In the genomic region with DNA sequence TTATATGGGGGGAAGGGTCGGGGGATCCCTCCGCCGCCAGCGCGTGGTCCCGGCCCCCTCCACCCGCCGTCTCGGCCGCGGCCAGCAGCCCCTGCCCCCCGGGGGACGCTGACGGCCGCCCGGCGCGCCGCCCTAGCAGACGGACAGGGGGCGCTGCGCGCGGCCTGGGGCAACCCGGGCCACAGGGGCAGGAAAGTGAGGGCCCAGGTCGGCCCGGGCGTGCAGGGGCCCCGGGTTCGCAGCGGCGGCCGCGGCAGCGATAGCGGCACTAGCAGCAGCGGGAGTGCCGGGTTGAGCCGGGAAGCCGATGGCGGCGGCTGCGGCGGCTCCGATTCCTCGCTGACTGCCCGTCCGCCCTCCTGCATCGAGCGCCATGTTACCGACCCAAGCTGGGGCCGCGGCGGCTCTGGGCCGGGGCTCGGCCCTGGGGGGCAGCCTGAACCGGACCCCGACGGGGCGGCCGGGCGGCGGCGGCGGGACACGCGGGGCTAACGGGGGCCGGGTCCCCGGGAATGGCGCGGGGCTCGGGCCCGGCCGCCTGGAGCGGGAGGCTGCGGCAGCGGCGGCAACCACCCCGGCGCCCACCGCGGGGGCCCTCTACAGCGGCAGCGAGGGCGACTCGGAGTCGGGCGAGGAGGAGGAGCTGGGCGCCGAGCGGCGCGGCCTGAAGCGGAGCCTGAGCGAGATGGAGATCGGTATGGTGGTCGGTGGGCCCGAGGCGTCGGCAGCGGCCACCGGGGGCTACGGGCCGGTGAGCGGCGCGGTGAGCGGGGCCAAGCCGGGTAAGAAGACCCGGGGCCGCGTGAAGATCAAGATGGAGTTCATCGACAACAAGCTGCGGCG, we compare ENCODE assay signal across 1 cellular context.
TF ChIP-seq lines count a peak whose summit lies in the region.

No MANE protein-coding gene starts in this region.

TF ChIP-seq in K562, 482 proteins besides CTCF, POLR2A, EP300 and RAD21 (continued from another document and continues in another):
- TF ChIP-seq, protein P1, sequence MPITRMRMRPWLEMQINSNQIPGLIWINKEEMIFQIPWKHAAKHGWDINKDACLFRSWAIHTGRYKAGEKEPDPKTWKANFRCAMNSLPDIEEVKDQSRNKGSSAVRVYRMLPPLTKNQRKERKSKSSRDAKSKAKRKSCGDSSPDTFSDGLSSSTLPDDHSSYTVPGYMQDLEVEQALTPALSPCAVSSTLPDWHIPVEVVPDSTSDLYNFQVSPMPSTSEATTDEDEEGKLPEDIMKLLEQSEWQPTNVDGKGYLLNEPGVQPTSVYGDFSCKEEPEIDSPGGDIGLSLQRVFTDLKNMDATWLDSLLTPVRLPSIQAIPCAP (CRISPR knock-in tag; IDR thresholded peaks at IDR 0.05; ENCODE audit: borderline replicate concordance): no peak
- no peak for TF ChIP-seq ZNF224 (CRISPR knock-in tag; IDR thresholded peaks at IDR 0.05)
- TF ChIP-seq FOS (IDR thresholded peaks at IDR 0.05; ENCODE audit: extremely low read depth, insufficient read length): no peak
- peak; percentile 79 to 98; a peak in 3 of 4 replicates for TF ChIP-seq MAZ (CRISPR knock-in tag; conservative IDR thresholded peaks at IDR 0.05 in 1 of 2, IDR thresholded peaks at IDR 0.05 in 1 of 2)
- no peak for TF ChIP-seq SREBF2 (CRISPR knock-in tag; IDR thresholded peaks at IDR 0.05)
- TF ChIP-seq SETDB1 (IDR thresholded peaks at IDR 0.05; ENCODE audit: low read length): no peak
- TF ChIP-seq, protein P2, sequence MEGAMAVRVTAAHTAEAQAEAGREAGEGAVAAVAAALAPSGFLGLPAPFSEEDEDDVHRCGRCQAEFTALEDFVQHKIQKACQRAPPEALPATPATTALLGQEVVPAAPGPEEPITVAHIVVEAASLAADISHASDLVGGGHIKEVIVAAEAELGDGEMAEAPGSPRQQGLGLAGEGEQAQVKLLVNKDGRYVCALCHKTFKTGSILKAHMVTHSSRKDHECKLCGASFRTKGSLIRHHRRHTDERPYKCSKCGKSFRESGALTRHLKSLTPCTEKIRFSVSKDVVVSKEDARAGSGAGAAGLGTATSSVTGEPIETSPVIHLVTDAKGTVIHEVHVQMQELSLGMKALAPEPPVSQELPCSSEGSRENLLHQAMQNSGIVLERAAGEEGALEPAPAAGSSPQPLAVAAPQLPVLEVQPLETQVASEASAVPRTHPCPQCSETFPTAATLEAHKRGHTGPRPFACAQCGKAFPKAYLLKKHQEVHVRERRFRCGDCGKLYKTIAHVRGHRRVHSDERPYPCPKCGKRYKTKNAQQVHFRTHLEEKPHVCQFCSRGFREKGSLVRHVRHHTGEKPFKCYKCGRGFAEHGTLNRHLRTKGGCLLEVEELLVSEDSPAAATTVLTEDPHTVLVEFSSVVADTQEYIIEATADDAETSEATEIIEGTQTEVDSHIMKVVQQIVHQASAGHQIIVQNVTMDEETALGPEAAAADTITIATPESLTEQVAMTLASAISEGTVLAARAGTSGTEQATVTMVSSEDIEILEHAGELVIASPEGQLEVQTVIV (CRISPR knock-in tag; IDR thresholded peaks at IDR 0.05; ENCODE audit: borderline replicate concordance): no peak
- TF ChIP-seq GTF2F1 (IDR thresholded peaks at IDR 0.05; ENCODE audit: low read depth, low read length): no peak
- TF ChIP-seq ETV6 (IDR thresholded peaks at IDR 0.05; ENCODE audit: borderline replicate concordance in 1 of 2, low read depth in 2 of 2, low read length in 1 of 2): no peak
- TF ChIP-seq ETV6 (CRISPR knock-in tag; IDR thresholded peaks at IDR 0.05; ENCODE audit: borderline replicate concordance): peak; percentile 40; the same call in 1 of the 2 replicates
- no peak; a peak in 1 of 4 replicates for TF ChIP-seq TEAD1 (CRISPR knock-in tag; IDR thresholded peaks at IDR 0.05)
- no peak for TF ChIP-seq ZNF3 (CRISPR knock-in tag; IDR thresholded peaks at IDR 0.05)
- no peak for TF ChIP-seq CREBBP (IDR thresholded peaks at IDR 0.05; ENCODE audit: low read depth, low read length)
- peak; percentile 92 for TF ChIP-seq PCBP1 (IDR thresholded peaks at IDR 0.05; ENCODE audit: low read depth, low read length, poor library complexity, severe bottlenecking)
- TF ChIP-seq, protein P3, sequence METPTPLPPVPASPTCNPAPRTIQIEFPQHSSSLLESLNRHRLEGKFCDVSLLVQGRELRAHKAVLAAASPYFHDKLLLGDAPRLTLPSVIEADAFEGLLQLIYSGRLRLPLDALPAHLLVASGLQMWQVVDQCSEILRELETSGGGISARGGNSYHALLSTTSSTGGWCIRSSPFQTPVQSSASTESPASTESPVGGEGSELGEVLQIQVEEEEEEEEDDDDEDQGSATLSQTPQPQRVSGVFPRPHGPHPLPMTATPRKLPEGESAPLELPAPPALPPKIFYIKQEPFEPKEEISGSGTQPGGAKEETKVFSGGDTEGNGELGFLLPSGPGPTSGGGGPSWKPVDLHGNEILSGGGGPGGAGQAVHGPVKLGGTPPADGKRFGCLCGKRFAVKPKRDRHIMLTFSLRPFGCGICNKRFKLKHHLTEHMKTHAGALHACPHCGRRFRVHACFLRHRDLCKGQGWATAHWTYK (CRISPR knock-in tag; IDR thresholded peaks at IDR 0.05): peak; percentile 81; the same call in 1 of the 2 replicates
- TF ChIP-seq SREBF1 (IDR thresholded peaks at IDR 0.05; ENCODE audit: borderline replicate concordance, low read depth, low read length): no peak
- no peak for TF ChIP-seq NR2C1 (IDR thresholded peaks at IDR 0.05)
- TF ChIP-seq NR2C1 (tag; IDR thresholded peaks at IDR 0.05): no peak
- TF ChIP-seq CCNT2 (IDR thresholded peaks at IDR 0.05; ENCODE audit: borderline replicate concordance, extremely low read depth, insufficient read length, low read depth, low read length): peak; percentile 95
- TF ChIP-seq CBFB (CRISPR knock-in tag; IDR thresholded peaks at IDR 0.05): no peak
- no peak for TF ChIP-seq ARID2 (IDR thresholded peaks at IDR 0.05)
- TF ChIP-seq HNRNPK (IDR thresholded peaks at IDR 0.05; ENCODE audit: low read depth, low read length, poor library complexity, severe bottlenecking): no peak
- peak; percentile 75; the same call in 1 of the 2 replicates for TF ChIP-seq ZNF76 (CRISPR knock-in tag; IDR thresholded peaks at IDR 0.05; ENCODE audit: borderline replicate concordance)
- TF ChIP-seq, protein P4, sequence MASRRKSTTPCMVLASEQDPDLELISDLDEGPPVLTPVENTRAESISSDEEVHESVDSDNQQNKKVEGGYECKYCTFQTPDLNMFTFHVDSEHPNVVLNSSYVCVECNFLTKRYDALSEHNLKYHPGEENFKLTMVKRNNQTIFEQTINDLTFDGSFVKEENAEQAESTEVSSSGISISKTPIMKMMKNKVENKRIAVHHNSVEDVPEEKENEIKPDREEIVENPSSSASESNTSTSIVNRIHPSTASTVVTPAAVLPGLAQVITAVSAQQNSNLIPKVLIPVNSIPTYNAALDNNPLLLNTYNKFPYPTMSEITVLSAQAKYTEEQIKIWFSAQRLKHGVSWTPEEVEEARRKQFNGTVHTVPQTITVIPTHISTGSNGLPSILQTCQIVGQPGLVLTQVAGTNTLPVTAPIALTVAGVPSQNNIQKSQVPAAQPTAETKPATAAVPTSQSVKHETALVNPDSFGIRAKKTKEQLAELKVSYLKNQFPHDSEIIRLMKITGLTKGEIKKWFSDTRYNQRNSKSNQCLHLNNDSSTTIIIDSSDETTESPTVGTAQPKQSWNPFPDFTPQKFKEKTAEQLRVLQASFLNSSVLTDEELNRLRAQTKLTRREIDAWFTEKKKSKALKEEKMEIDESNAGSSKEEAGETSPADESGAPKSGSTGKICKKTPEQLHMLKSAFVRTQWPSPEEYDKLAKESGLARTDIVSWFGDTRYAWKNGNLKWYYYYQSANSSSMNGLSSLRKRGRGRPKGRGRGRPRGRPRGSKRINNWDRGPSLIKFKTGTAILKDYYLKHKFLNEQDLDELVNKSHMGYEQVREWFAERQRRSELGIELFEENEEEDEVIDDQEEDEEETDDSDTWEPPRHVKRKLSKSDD (conservative IDR thresholded peaks at IDR 0.05; ENCODE audit: low read length): no peak
- TF ChIP-seq TEAD2 (tag; IDR thresholded peaks at IDR 0.05): no peak
- TF ChIP-seq, protein P5, sequence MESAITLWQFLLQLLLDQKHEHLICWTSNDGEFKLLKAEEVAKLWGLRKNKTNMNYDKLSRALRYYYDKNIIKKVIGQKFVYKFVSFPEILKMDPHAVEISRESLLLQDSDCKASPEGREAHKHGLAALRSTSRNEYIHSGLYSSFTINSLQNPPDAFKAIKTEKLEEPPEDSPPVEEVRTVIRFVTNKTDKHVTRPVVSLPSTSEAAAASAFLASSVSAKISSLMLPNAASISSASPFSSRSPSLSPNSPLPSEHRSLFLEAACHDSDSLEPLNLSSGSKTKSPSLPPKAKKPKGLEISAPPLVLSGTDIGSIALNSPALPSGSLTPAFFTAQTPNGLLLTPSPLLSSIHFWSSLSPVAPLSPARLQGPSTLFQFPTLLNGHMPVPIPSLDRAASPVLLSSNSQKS (CRISPR knock-in tag; IDR thresholded peaks at IDR 0.05): no peak
- TF ChIP-seq XRCC4 (IDR thresholded peaks at IDR 0.05; ENCODE audit: extremely low read depth, insufficient read depth, insufficient read length): no peak
- no peak for TF ChIP-seq NBN (IDR thresholded peaks at IDR 0.05; ENCODE audit: low read depth)
- TF ChIP-seq FIP1L1 (IDR thresholded peaks at IDR 0.05; ENCODE audit: low read depth, low read length, poor library complexity, severe bottlenecking): peak; percentile 44
- peak; percentile 57; the same call in 1 of the 2 replicates for TF ChIP-seq ZNF24 (IDR thresholded peaks at IDR 0.05)
- TF ChIP-seq, protein P6, sequence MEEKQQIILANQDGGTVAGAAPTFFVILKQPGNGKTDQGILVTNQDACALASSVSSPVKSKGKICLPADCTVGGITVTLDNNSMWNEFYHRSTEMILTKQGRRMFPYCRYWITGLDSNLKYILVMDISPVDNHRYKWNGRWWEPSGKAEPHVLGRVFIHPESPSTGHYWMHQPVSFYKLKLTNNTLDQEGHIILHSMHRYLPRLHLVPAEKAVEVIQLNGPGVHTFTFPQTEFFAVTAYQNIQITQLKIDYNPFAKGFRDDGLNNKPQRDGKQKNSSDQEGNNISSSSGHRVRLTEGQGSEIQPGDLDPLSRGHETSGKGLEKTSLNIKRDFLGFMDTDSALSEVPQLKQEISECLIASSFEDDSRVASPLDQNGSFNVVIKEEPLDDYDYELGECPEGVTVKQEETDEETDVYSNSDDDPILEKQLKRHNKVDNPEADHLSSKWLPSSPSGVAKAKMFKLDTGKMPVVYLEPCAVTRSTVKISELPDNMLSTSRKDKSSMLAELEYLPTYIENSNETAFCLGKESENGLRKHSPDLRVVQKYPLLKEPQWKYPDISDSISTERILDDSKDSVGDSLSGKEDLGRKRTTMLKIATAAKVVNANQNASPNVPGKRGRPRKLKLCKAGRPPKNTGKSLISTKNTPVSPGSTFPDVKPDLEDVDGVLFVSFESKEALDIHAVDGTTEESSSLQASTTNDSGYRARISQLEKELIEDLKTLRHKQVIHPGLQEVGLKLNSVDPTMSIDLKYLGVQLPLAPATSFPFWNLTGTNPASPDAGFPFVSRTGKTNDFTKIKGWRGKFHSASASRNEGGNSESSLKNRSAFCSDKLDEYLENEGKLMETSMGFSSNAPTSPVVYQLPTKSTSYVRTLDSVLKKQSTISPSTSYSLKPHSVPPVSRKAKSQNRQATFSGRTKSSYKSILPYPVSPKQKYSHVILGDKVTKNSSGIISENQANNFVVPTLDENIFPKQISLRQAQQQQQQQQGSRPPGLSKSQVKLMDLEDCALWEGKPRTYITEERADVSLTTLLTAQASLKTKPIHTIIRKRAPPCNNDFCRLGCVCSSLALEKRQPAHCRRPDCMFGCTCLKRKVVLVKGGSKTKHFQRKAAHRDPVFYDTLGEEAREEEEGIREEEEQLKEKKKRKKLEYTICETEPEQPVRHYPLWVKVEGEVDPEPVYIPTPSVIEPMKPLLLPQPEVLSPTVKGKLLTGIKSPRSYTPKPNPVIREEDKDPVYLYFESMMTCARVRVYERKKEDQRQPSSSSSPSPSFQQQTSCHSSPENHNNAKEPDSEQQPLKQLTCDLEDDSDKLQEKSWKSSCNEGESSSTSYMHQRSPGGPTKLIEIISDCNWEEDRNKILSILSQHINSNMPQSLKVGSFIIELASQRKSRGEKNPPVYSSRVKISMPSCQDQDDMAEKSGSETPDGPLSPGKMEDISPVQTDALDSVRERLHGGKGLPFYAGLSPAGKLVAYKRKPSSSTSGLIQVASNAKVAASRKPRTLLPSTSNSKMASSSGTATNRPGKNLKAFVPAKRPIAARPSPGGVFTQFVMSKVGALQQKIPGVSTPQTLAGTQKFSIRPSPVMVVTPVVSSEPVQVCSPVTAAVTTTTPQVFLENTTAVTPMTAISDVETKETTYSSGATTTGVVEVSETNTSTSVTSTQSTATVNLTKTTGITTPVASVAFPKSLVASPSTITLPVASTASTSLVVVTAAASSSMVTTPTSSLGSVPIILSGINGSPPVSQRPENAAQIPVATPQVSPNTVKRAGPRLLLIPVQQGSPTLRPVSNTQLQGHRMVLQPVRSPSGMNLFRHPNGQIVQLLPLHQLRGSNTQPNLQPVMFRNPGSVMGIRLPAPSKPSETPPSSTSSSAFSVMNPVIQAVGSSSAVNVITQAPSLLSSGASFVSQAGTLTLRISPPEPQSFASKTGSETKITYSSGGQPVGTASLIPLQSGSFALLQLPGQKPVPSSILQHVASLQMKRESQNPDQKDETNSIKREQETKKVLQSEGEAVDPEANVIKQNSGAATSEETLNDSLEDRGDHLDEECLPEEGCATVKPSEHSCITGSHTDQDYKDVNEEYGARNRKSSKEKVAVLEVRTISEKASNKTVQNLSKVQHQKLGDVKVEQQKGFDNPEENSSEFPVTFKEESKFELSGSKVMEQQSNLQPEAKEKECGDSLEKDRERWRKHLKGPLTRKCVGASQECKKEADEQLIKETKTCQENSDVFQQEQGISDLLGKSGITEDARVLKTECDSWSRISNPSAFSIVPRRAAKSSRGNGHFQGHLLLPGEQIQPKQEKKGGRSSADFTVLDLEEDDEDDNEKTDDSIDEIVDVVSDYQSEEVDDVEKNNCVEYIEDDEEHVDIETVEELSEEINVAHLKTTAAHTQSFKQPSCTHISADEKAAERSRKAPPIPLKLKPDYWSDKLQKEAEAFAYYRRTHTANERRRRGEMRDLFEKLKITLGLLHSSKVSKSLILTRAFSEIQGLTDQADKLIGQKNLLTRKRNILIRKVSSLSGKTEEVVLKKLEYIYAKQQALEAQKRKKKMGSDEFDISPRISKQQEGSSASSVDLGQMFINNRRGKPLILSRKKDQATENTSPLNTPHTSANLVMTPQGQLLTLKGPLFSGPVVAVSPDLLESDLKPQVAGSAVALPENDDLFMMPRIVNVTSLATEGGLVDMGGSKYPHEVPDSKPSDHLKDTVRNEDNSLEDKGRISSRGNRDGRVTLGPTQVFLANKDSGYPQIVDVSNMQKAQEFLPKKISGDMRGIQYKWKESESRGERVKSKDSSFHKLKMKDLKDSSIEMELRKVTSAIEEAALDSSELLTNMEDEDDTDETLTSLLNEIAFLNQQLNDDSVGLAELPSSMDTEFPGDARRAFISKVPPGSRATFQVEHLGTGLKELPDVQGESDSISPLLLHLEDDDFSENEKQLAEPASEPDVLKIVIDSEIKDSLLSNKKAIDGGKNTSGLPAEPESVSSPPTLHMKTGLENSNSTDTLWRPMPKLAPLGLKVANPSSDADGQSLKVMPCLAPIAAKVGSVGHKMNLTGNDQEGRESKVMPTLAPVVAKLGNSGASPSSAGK (IDR thresholded peaks at IDR 0.05): no peak
- peak; percentile 95 for TF ChIP-seq CXXC5 (CRISPR knock-in tag; IDR thresholded peaks at IDR 0.05)
